ENCODE assay signal across 26 cellular contexts in genomic region chr19:45032421-45032820, GRCh38. TPM values are rescaled to one million over a fixed set of nuclear protein-coding genes. Genes with fewer than 3 reads are reported as not detected.
"Had no signal": no experiment of that assay in that cellular context is flagged by ENCODE, and none has a peak within 500 bp of the region (broad histone marks: within the 10 kb centered on the region; RNA-seq: fewer than 3 reads in every experiment).

No MANE protein-coding gene starts in this region.

- H3K4me1 ChIP-seq: gastrocnemius medialis, lower lobe of right lung, parathyroid adenoma, right atrium auricular region, sigmoid colon, stomach, thyroid gland had no signal

- H3K79me2 ChIP-seq: parathyroid adenoma had no signal

- H3K9me3 ChIP-seq: gastrocnemius medialis, lower lobe of right lung, neutrophil, right atrium auricular region, sigmoid colon, stomach, thyroid gland had no signal

- H3K4me1 Mint-ChIP-seq: endodermal cell, memory B cell, natural killer cell had no signal

- H3K9me3 Mint-ChIP-seq: dendritic cell treated with granulocyte-macrophage colony-stimulating factor and Interleukin-4, amounts not matched to agents 40 ng/mL and 50 ng/mL, for 4 days; endodermal cell; memory B cell; natural killer cell; stimulated activated effector memory CD8-positive, alpha-beta T cell treated with anti-CD3 and anti-CD28 coated beads, Interleukin-12 subunit alpha, Interleukin-12 subunit beta, amount 100 ng/mL, for 72 hours; type B pancreatic cell had no signal

- H2AFZ ChIP-seq: parathyroid adenoma had no signal

- H3K36me3 Mint-ChIP-seq: natural killer cell had no signal

- H3K4me3 ChIP-seq: gastrocnemius medialis, lower lobe of right lung, right atrium auricular region, sigmoid colon, stomach, thyroid gland had no signal

- H3K27me3 ChIP-seq: gastrocnemius medialis, neutrophil, right atrium auricular region, sigmoid colon, stomach, thyroid gland had no signal

- DNase-seq: effector CD8-positive, alpha-beta T cell; endodermal cell; foreskin fibroblast; gastrocnemius medialis; head of caudate nucleus; left ventricle myocardium superior; lower lobe of right lung; natural killer cell; sigmoid colon; stimulated activated CD4-positive, alpha-beta T cell treated with anti-CD3 and anti-CD28 coated beads, Interleukin-2, amount 100 ng/mL, for 24 hours; stimulated activated CD4-positive, alpha-beta T cell treated with anti-CD3 and anti-CD28 coated beads, Interleukin-4, amount 100 ng/mL, for 24 hours; stimulated activated naive CD4-positive, alpha-beta T cell treated with Interleukin-2 at 50 U/mL for 16 hours; stomach; thyroid gland had no signal

- H3K4me3 Mint-ChIP-seq: dendritic cell treated with granulocyte-macrophage colony-stimulating factor and Interleukin-4, amounts not matched to agents 40 ng/mL and 50 ng/mL, for 4 days; endodermal cell; memory B cell; natural killer cell; stimulated activated effector memory CD8-positive, alpha-beta T cell treated with anti-CD3 and anti-CD28 coated beads, Interleukin-12 subunit alpha, Interleukin-12 subunit beta, amount 100 ng/mL, for 72 hours; type B pancreatic cell had no signal

- H3K27ac Mint-ChIP-seq: dendritic cell treated with granulocyte-macrophage colony-stimulating factor and Interleukin-4, amounts not matched to agents 40 ng/mL and 50 ng/mL, for 4 days; endodermal cell; memory B cell; type B pancreatic cell had no signal

- FAIRE-seq: colon, keratinocyte had no signal

- H3K27ac ChIP-seq: epithelial cell of prostate, gastrocnemius medialis, lower lobe of right lung, neutrophil, parathyroid adenoma, right atrium auricular region, sigmoid colon, stomach, thyroid gland had no signal

- ATAC-seq: gastrocnemius medialis; left ventricle myocardium superior; lower lobe of right lung; natural killer cell; stimulated activated effector memory CD8-positive, alpha-beta T cell treated with anti-CD3 and anti-CD28 coated beads, Interleukin-12 subunit alpha, Interleukin-12 subunit beta, amount 100 ng/mL, for 72 hours had no signal

- H3K27me3 Mint-ChIP-seq: dendritic cell treated with granulocyte-macrophage colony-stimulating factor and Interleukin-4, amounts not matched to agents 40 ng/mL and 50 ng/mL, for 4 days; memory B cell; progenitor cell of endocrine pancreas; type B pancreatic cell had no signal

- H3K9ac ChIP-seq: parathyroid adenoma had no signal

RNA-seq across cellular contexts. Expression of gene ZNF296, which starts 43.9 kb away (rescaled TPM):
- total RNA-seq: gastrocnemius medialis, skeletal muscle tissue had no signal
